In the genomic region with DNA sequence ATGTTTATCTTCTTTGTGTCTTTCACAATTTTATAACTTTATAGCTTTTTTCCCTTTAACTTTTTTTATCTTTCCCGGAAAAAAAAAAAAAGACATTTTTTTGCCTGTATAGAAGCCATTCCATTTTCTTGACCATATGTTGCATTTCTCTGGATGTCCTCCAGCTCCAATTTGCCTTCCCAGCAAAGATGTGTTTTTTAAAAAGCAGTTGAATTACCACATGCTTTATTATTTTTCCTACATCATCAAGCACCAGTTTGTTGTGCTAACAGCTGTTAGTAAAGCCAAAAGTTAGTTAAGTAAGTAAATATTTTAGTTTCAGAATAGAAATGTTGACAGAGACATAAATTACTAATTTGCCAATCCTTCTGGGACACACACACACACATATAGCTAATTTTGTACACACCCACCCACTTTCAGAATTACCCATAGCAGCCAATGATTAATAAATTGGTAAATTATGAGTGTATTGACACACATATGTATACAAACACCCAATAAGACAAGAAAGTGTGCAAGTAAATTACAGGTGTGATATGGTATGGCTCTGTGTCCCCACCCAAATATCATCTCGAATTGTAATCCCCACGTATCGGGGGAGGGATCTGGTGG, we compare ENCODE assay signal across 20 cellular contexts.
"Had no signal": no experiment of that assay in that cellular context is flagged by ENCODE, and none has a peak within 500 bp of the region (broad histone marks: within the 10 kb centered on the region; RNA-seq: fewer than 3 reads in every experiment).

No MANE protein-coding gene starts in this region.

- H3K27me3 ChIP-seq: colonic mucosa, gastroesophageal sphincter, hepatocyte, sigmoid colon had no signal

- H3K79me2 ChIP-seq: hepatocyte had no signal

- H3K27ac ChIP-seq: colonic mucosa, gastroesophageal sphincter, hepatocyte, sigmoid colon had no signal

- ATAC-seq: activated CD8-positive, alpha-beta T cell treated with anti-CD3 and anti-CD28 coated beads, Interleukin-2, amount 10 ng/mL, durations not matched to agents 7 days and 5 days; activated naive CD8-positive, alpha-beta T cell treated with anti-CD3 and anti-CD28 coated beads, Interleukin-2, amount 50 U/mL, for 24 hours; gastroesophageal sphincter; left ventricle myocardium superior; natural killer cell treated with Interleukin-12 subunit alpha and Interleukin-12 subunit beta and Interleukin-15 and Interleukin-18, amount 100 ng/mL, for 72 hours; WTC11 had no signal

- H3K36me3 ChIP-seq: colonic mucosa, gastroesophageal sphincter, sigmoid colon had no signal

- H3K4me1 ChIP-seq: colonic mucosa had no signal

- H3K4me3 ChIP-seq: colonic mucosa, gastroesophageal sphincter, hepatocyte, sigmoid colon had no signal

- DNase-seq: activated CD4-positive, alpha-beta T cell treated with anti-CD3 and anti-CD28 coated beads for 48 hours; activated CD8-positive, alpha-beta memory T cell treated with anti-CD3 and anti-CD28 coated beads, Interleukin-2, amount 50 U/mL, for 48 hours; activated CD8-positive, alpha-beta T cell treated with anti-CD3 and anti-CD28 coated beads, Interleukin-2, amount 10 ng/mL, durations not matched to agents 7 days and 5 days; activated naive CD4-positive, alpha-beta T cell; activated naive CD8-positive, alpha-beta T cell treated with anti-CD3 and anti-CD28 coated beads, Interleukin-2, amount 50 U/mL, for 24 hours; colonic mucosa; effector memory CD4-positive, alpha-beta T cell; erythroblast; kidney; left ventricle myocardium superior; mesenchymal stem cell; sigmoid colon; stimulated activated CD4-positive, alpha-beta T cell treated with anti-CD3 and anti-CD28 coated beads, Interleukin-12 subunit alpha, Interleukin-12 subunit beta, amount 100 ng/mL, for 4 hours; stimulated activated naive CD4-positive, alpha-beta T cell; substantia nigra; trophoblast cell had no signal

- H3K9me3 ChIP-seq: colonic mucosa had no signal

- H2AFZ ChIP-seq: hepatocyte had no signal

- H3K4me2 ChIP-seq: hepatocyte had no signal
